ENCODE assay signal across 17 cellular contexts in the genomic region with DNA sequence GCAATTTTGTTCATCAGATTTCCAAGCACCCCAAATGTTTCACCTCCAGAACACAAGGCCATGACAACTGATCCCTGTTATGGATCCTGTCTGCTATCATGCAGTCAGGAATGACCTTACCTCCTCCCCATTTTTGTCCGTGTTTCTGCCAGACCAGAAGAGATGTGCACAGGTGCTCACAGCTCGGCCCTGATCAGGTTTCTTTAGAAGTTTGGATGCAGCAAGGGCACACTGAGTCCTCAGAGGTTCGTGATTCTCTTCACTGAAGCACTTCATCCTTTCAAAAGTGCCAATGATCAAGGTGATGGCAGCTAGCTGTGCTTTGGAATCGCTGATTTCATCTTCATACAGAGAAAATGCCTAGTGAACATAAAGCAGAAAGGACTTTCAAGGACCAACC. TPM values are rescaled to one million over a fixed set of nuclear protein-coding genes. Genes with fewer than 3 reads are reported as not detected.
DNase-seq lines count a peak whose midpoint lies in the region; ATAC-seq, FAIRE-seq and TF ChIP-seq lines count a peak whose summit lies in the region.
"Had no signal": no experiment of that assay in that cellular context is flagged by ENCODE, and none has a peak within 500 bp of the region (broad histone marks: within the 10 kb centered on the region; RNA-seq: fewer than 3 reads in every experiment).

No MANE protein-coding gene starts in this region.

- peaks cover 5% of the 10 kb centered on the region for H3K36me3 Mint-ChIP-seq in activated naive CD4-positive, alpha-beta T cell treated with anti-CD3 and anti-CD28 coated beads, Interleukin-2, amount 50 U/mL, for 24 hours
- H3K36me3 Mint-ChIP-seq in activated naive CD4-positive, alpha-beta T cell treated with anti-CD3 and anti-CD28 coated beads, Interleukin-2, amount 10 ng/mL, durations not matched to agents 7 days and 5 days: peaks cover 56% of the 10 kb centered on the region

- H3K4me1 Mint-ChIP-seq in activated naive CD4-positive, alpha-beta T cell treated with anti-CD3 and anti-CD28 coated beads, Interleukin-2, amount 50 U/mL, for 24 hours: no peaks in the 10 kb centered on the region
- peaks cover 7% of the 10 kb centered on the region for H3K4me1 Mint-ChIP-seq in activated naive CD4-positive, alpha-beta T cell treated with anti-CD3 and anti-CD28 coated beads, Interleukin-2, amount 10 ng/mL, durations not matched to agents 7 days and 5 days

- intact Hi-C loops in gastrocnemius medialis (cut with DNase I; ENCODE audit: low total_unique reads): no loop called here

- DNase-seq in activated naive CD4-positive, alpha-beta T cell treated with anti-CD3 and anti-CD28 coated beads, Interleukin-2, amount 10 ng/mL, durations not matched to agents 7 days and 5 days: no peak
- DNase-seq in H54 (ENCODE audit: insufficient read length, low spot score) (no peak), HL-60 (ENCODE audit: low read depth in 1 of 2, low spot score in 1 of 2) (no peak), gastrocnemius medialis (peak in 1 of 2 donors; percentile 53), NCI-H345 (lab: John Stamatoyannopoulos, UW) (no peak)
- DNase-seq: BE2C; CD4-positive, alpha-beta memory T cell; DMS79; GOT3; HFFc6 had no signal

- ATAC-seq in gastrocnemius medialis: peak; percentile 77 to 81
- ATAC-seq: A549, GM12878, HepG2 had no signal

- no peak for TF ChIP-seq CTCF in HL-60 (IDR thresholded peaks at IDR 0.05; ENCODE audit: insufficient read depth, low read length)
- no peak for TF ChIP-seq CTCF in gastrocnemius medialis (IDR thresholded peaks at IDR 0.05 in 4 of 5, conservative IDR thresholded peaks at IDR 0.05 in 1 of 5)

- H3K9me3 ChIP-seq in gastrocnemius medialis: no peaks in the 10 kb centered on the region
- H3K9me3 ChIP-seq: A549, BE2C, HAP-1 had no signal

- in situ Hi-C loops in gastrocnemius medialis (cut with MboI; ENCODE audit: low sequenced_read_pairs in 4 of 4): loop anchor here in 1 of 4 donors (25.0 kb wide), 1 partner anchor 250 kb away; no protein-coding TSS in a partner anchor

- H3K27ac ChIP-seq in HL-60 (replicated peaks) (0 out of 2 replicates have a peak overlapping the region, but pooled peaks have one; percentile 3), gastrocnemius medialis (peak overlapping the region; percentile 1 to 74 (median 55))
- H3K27ac ChIP-seq: A549, C4-2B had no signal

- no peak overlapping the region for H3K4me3 Mint-ChIP-seq in activated naive CD4-positive, alpha-beta T cell treated with anti-CD3 and anti-CD28 coated beads, Interleukin-2, amount 50 U/mL, for 24 hours
- no peak overlapping the region for H3K4me3 Mint-ChIP-seq in activated naive CD4-positive, alpha-beta T cell treated with anti-CD3 and anti-CD28 coated beads, Interleukin-2, amount 10 ng/mL, durations not matched to agents 7 days and 5 days
- H3K4me3 Mint-ChIP-seq: CD4-positive, alpha-beta memory T cell; HFFc6 had no signal

- no peaks in the 10 kb centered on the region for H3K27me3 Mint-ChIP-seq in activated naive CD4-positive, alpha-beta T cell treated with anti-CD3 and anti-CD28 coated beads, Interleukin-2, amount 50 U/mL, for 24 hours
- no peaks in the 10 kb centered on the region for H3K27me3 Mint-ChIP-seq in activated naive CD4-positive, alpha-beta T cell treated with anti-CD3 and anti-CD28 coated beads, Interleukin-2, amount 10 ng/mL, durations not matched to agents 7 days and 5 days
- H3K27me3 Mint-ChIP-seq: CD4-positive, alpha-beta memory T cell had no signal

- H3K4me3 ChIP-seq in HL-60 (replicated peaks; ENCODE audit: insufficient read depth, low read length) (no peak overlapping the region), gastrocnemius medialis (no peak overlapping the region)
- H3K4me3 ChIP-seq: A549, GM12878, HAP-1 had no signal

- peak overlapping the region; percentile 21 for H3K27ac Mint-ChIP-seq in activated naive CD4-positive, alpha-beta T cell treated with anti-CD3 and anti-CD28 coated beads, Interleukin-2, amount 50 U/mL, for 24 hours
- no peak overlapping the region for H3K27ac Mint-ChIP-seq in activated naive CD4-positive, alpha-beta T cell treated with anti-CD3 and anti-CD28 coated beads, Interleukin-2, amount 10 ng/mL, durations not matched to agents 7 days and 5 days
- H3K27ac Mint-ChIP-seq: HFFc6 had no signal

- no peak for TF ChIP-seq POLR2A in H54 (IDR thresholded peaks at IDR 0.05; ENCODE audit: low read depth, low read length)
- no peak for TF ChIP-seq POLR2A in gastrocnemius medialis (IDR thresholded peaks at IDR 0.05)

- peak; percentile 23 for FAIRE-seq in H54 (lab: Jason Lieb, UNC)
- FAIRE-seq: A549, GM12878, HepG2, HTR-8/SVneo had no signal

- peaks cover 0 to 55% of the 10 kb centered on the region in 2 donors for H3K36me3 ChIP-seq in gastrocnemius medialis

- CTCF ChIA-PET in activated naive CD4-positive, alpha-beta T cell treated with anti-CD3 and anti-CD28 coated beads, Interleukin-2, amount 10 ng/mL, durations not matched to agents 7 days and 5 days (lab: Charles Lee): no interaction called here

- H3K9me3 Mint-ChIP-seq in activated naive CD4-positive, alpha-beta T cell treated with anti-CD3 and anti-CD28 coated beads, Interleukin-2, amount 50 U/mL, for 24 hours: no peaks in the 10 kb centered on the region
- no peaks in the 10 kb centered on the region for H3K9me3 Mint-ChIP-seq in activated naive CD4-positive, alpha-beta T cell treated with anti-CD3 and anti-CD28 coated beads, Interleukin-2, amount 10 ng/mL, durations not matched to agents 7 days and 5 days
- H3K9me3 Mint-ChIP-seq: CD4-positive, alpha-beta memory T cell; HFFc6 had no signal

- H3K27me3 ChIP-seq in HL-60 (ENCODE audit: insufficient read depth, poor library complexity, severe bottlenecking) (no peaks in the 10 kb centered on the region), gastrocnemius medialis (no peaks in the 10 kb centered on the region)
- H3K27me3 ChIP-seq: BE2C had no signal

- peaks cover 0 to 6% of the 10 kb centered on the region in 2 donors for H3K4me1 ChIP-seq in gastrocnemius medialis
- H3K4me1 ChIP-seq: A549, BE2C, HAP-1 had no signal

RNA-seq across cellular contexts. Expression of gene VPS35, which starts 26.9 kb away (rescaled TPM):
- 10 to 100 TPM; 30.0 to 60.1 (median 41.4) TPM for total RNA-seq in gastrocnemius medialis

RNA-seq across cellular contexts. Expression of gene ORC6, which starts 27.3 kb away (rescaled TPM):
- total RNA-seq in gastrocnemius medialis: 1 to 10 TPM in 3 of 4 donors, under 1 TPM in 1; 0.40 to 5.7 (median 1.2) TPM

RNA-seq across cellular contexts. Expression of gene SHCBP1, which starts 40.9 kb away (rescaled TPM):
- 1 to 10 TPM in 1 of 4 donors, under 1 TPM in 1, not detected in 2; 0.13 to 1.3 TPM for total RNA-seq in gastrocnemius medialis
